Comparison of ENCODE assay signal across 2 cellular contexts in genomic region chr19:37127999-37128820, GRCh38.
TF ChIP-seq lines count a peak whose summit lies in the region.

No MANE protein-coding gene starts in this region.

TF ChIP-seq in HEK293, 187 proteins besides CTCF, POLR2A, EP300 and RAD21 (continued from another document and continues in another):
- TF ChIP-seq ZNF654 (tag by site-specific recombination; IDR thresholded peaks at IDR 0.05; ENCODE audit: low read depth) (no peak), ZNF558 (tag by site-specific recombination; IDR thresholded peaks at IDR 0.05) (no peak), KLF16 (tag by site-specific recombination; IDR thresholded peaks at IDR 0.05) (no peak), ZNF274 (IDR thresholded peaks at IDR 0.05; ENCODE audit: low read length) (peak; percentile 92), ZNF274 (tag by site-specific recombination; IDR thresholded peaks at IDR 0.05; ENCODE audit: borderline replicate concordance) (peak; percentile 99), ZNF394 (tag by site-specific recombination; IDR thresholded peaks at IDR 0.05; ENCODE audit: borderline replicate concordance) (no peak), ZNF629 (tag by site-specific recombination; IDR thresholded peaks at IDR 0.05) (no peak), ZNF280D (tag by site-specific recombination; IDR thresholded peaks at IDR 0.05) (peak; percentile 86; the same call in 1 of the 2 replicates), AEBP2 (tag by site-specific recombination; IDR thresholded peaks at IDR 0.05; ENCODE audit: borderline replicate concordance) (no peak), ZSCAN4 (tag by site-specific recombination; IDR thresholded peaks at IDR 0.05) (no peak), ZNF549 (tag by site-specific recombination; IDR thresholded peaks at IDR 0.05) (0 out of 2 replicates have a peak, but pooled peaks have one; percentile 1), ZNF266 (tag by site-specific recombination; IDR thresholded peaks at IDR 0.05; ENCODE audit: low read depth) (no peak), ZSCAN23 (tag by site-specific recombination; IDR thresholded peaks at IDR 0.05) (no peak), INSM2 (tag by site-specific recombination; IDR thresholded peaks at IDR 0.05) (no peak)

TF ChIP-seq in K562, 482 proteins besides CTCF, POLR2A, EP300 and RAD21 (continued from another document):
- TF ChIP-seq KDM5B (IDR thresholded peaks at IDR 0.05; ENCODE audit: insufficient replicate concordance, low read depth, low read length) (no peak), SREBF2 (CRISPR knock-in tag; IDR thresholded peaks at IDR 0.05) (no peak), ZNF274 (IDR thresholded peaks at IDR 0.05; ENCODE audit: borderline replicate concordance, low read depth, low read length) (peak; percentile 99)
